Comparison of ENCODE assay signal across 8 cellular contexts in genomic region chr20:51372176-51372803, GRCh38.
A peak's percentile ranks its signal among the peaks of the same experiment; 100 is the strongest.
DNase-seq lines count a peak whose midpoint lies in the region; ATAC-seq, FAIRE-seq and TF ChIP-seq lines count a peak whose summit lies in the region.

No MANE protein-coding gene starts in this region.

- no peak overlapping the region for H3K9ac ChIP-seq in keratinocyte (ENCODE audit: control insufficient read depth, extremely low read depth, insufficient read depth, low read length)

- peak; percentile 90 for TF ChIP-seq CTCF in WI38 (IDR thresholded peaks at IDR 0.05; ENCODE audit: low read depth, low read length)
- peak; percentile 30 to 92 (median 83) for TF ChIP-seq CTCF in breast epithelium (IDR thresholded peaks at IDR 0.05)
- peak; percentile 79 to 96 (median 81) for TF ChIP-seq CTCF in keratinocyte (optimal IDR thresholded peaks at IDR 0.05 in 1 of 3, IDR thresholded peaks at IDR 0.05 in 1 of 3, conservative IDR thresholded peaks at IDR 0.05 in 1 of 3; ENCODE audit: extremely low read depth in 1 of 3, insufficient read depth in 2 of 3, low read length in 3 of 3)

- no peaks in the 10 kb centered on the region for H3K9me1 ChIP-seq in keratinocyte (ENCODE audit: control insufficient read depth, extremely low read depth, insufficient read depth, low read length)

- no peaks in the 10 kb centered on the region for H3K27me3 ChIP-seq in breast epithelium
- peaks cover 9% of the 10 kb centered on the region for H3K27me3 ChIP-seq in keratinocyte (ENCODE audit: control insufficient read depth, extremely low read depth, insufficient read depth, low read length)

- dilution Hi-C loops in keratinocyte (cut with MboI; ENCODE audit: extremely low pct_ligation_motif_present, low sequenced_read_pairs) = no loop called here

- ATAC-seq in Right ventricle myocardium inferior = peak; percentile 90
- ATAC-seq in HG02852 (IDR thresholded peaks at IDR 0.05; ENCODE audit: unreplicated experiment) = no peak

- DNase-seq in Right ventricle myocardium inferior (ENCODE audit: missing footprints) (no peak), cardiac septum (ENCODE audit: low spot score) (no peak), NCI-H1417 (lab: John Stamatoyannopoulos, UW) (peak; percentile 55 to 80 (median 63)), breast epithelium (ENCODE audit: low spot score in 2 of 2) (peak; percentile 65 to 68), keratinocyte (ENCODE audit: low read depth, low spot score) (no peak)
- peak; percentile 40 to 56 for DNase-seq in stimulated activated CD4-positive, alpha-beta T cell treated with anti-CD3 and anti-CD28 coated beads, Interleukin-1b, Interleukin-23, amount 100 ng/mL, for 4 hours (ENCODE audit: low read depth in 2 of 2)

- no peaks in the 10 kb centered on the region for H3K9me3 ChIP-seq in breast epithelium
- H3K9me3 ChIP-seq in keratinocyte (ENCODE audit: control insufficient read depth, low read depth, low read length) = no peaks in the 10 kb centered on the region

- no peak overlapping the region for H3K4me2 ChIP-seq in keratinocyte (ENCODE audit: control insufficient read depth, extremely low read depth, insufficient read depth, low read depth, low read length)

- no peaks in the 10 kb centered on the region for H3K79me2 ChIP-seq in keratinocyte (ENCODE audit: control insufficient read depth, insufficient read depth, low read length)

- H3K36me3 ChIP-seq in breast epithelium (no peaks in the 10 kb centered on the region), keratinocyte (ENCODE audit: control insufficient read depth in 2 of 2, extremely low read depth in 1 of 2, insufficient read depth in 2 of 2, low read length in 2 of 2) (no peaks in the 10 kb centered on the region)

- FAIRE-seq in keratinocyte (lab: Jason Lieb, UNC) = no peak

- no peak for TF ChIP-seq POLR2A in breast epithelium (IDR thresholded peaks at IDR 0.05)

- no peaks in the 10 kb centered on the region for H3K4me1 ChIP-seq in breast epithelium
- H3K4me1 ChIP-seq in keratinocyte (ENCODE audit: control insufficient read depth, extremely low read depth, insufficient read depth, low read length) = no peaks in the 10 kb centered on the region

- no peak overlapping the region for H3K27ac ChIP-seq in breast epithelium
- no peak overlapping the region for H3K27ac ChIP-seq in keratinocyte (ENCODE audit: control insufficient read depth, insufficient read depth, low read length)

- intact Hi-C loops in Right ventricle myocardium inferior (cut with DNase I) (loop anchor here (1.0 kb wide), 2 partner anchors 223 to 252 kb away; no protein-coding TSS in a partner anchor), cardiac septum (cut with DNase I) (loop anchor here (2.0 to 10.0 kb wide), 3 partner anchors 223 to 710 kb away; no protein-coding TSS in a partner anchor), breast epithelium (cut with DNase I; ENCODE audit: low total_unique reads) (loop anchor here (10.0 kb wide), 1 partner anchor 223 kb away; no protein-coding TSS in a partner anchor)

- no peak overlapping the region for H3K4me3 ChIP-seq in WI38 (ENCODE audit: low read depth, low read length)
- no peak overlapping the region for H3K4me3 ChIP-seq in breast epithelium
- H3K4me3 ChIP-seq in keratinocyte (ENCODE audit: control insufficient read depth in 2 of 3, extremely low read depth in 1 of 3, insufficient read depth in 2 of 3, low read depth in 1 of 3, low read length in 3 of 3) = no peak overlapping the region

- H2AFZ ChIP-seq in keratinocyte (ENCODE audit: control insufficient read depth, low read length) = no peak overlapping the region

- H4K20me1 ChIP-seq in keratinocyte (ENCODE audit: control insufficient read depth, extremely low read depth, insufficient read depth, low read length) = no peaks in the 10 kb centered on the region

Comparison
In these comparisons a context has a peak if more than half of its experiments do, and no peak if none do; other contexts are left out.
1. DNase-seq: peak in NCI-H1417 (3 of 3), breast epithelium (2 of 2) and stimulated activated CD4-positive, alpha-beta T cell treated with anti-CD3 and anti-CD28 coated beads, Interleukin-1b, Interleukin-23, amount 100 ng/mL, for 4 hours (2 of 2); none in Right ventricle myocardium inferior (single experiment), cardiac septum (single experiment) and keratinocyte (single experiment).
2. Peak in every context shown above with its lines, with median percentiles within 50 percentile points of each other: CTCF ChIP-seq.